Comparison of ENCODE assay signal across 8 cellular contexts in the genomic region with DNA sequence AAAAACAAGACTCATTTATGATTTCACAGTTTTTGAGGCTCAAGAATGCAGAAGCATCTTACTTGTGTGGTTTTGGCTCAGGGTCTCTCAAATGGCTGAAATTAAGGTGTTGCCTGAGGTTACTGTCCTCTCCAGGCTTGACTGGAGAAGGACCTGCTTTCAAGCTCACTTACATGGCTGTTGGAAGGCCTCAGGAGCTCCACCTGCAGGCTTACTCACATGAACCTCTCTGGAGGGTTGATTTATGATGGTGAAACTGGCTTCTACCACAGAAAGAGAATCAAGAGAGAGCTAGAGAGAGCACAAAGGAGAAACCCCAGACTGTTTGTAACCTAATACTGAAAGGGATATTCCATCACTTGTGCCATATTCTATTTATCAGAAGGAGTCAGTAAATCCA. TPM values are rescaled to one million over a fixed set of nuclear protein-coding genes. Genes with fewer than 3 reads are reported as not detected.
A peak's percentile ranks its signal among the peaks of the same experiment; 100 is the strongest.
DNase-seq lines count a peak whose midpoint lies in the region; ATAC-seq and TF ChIP-seq lines count a peak whose summit lies in the region.

No MANE protein-coding gene starts in this region.

- intact Hi-C loops in cardiac septum (cut with DNase I) = no loop called here

- H3K27ac ChIP-seq in C4-2B = no peak overlapping the region

- peak; percentile 49 for TF ChIP-seq CTCF in C4-2B (conservative IDR thresholded peaks at IDR 0.05)
- TF ChIP-seq CTCF in LNCAP (IDR thresholded peaks at IDR 0.05) = peak; percentile 26; the same call in 1 of the 2 replicates
- TF ChIP-seq CTCF in choroid plexus epithelial cell (conservative IDR thresholded peaks at IDR 0.05; ENCODE audit: low read depth, low read length) = peak; percentile 89

- peak; percentile 89 for DNase-seq in choroid plexus epithelial cell (ENCODE audit: low read depth)
- no peak for DNase-seq in NCI-H1694 treated with DMSO at 0.1 percent for 48 hours (lab: John Stamatoyannopoulos, UW)
- DNase-seq in hypothalamus (lab: John Stamatoyannopoulos, UW) = no peak
- no peak for DNase-seq in cardiac septum (ENCODE audit: low spot score)

- H3K4me3 ChIP-seq in choroid plexus epithelial cell (ENCODE audit: low read depth, low read length) = no peak overlapping the region

- ATAC-seq in GM19043 (IDR thresholded peaks at IDR 0.05; ENCODE audit: low read depth, unreplicated experiment) (peak; percentile 47), HG03045 (IDR thresholded peaks at IDR 0.05; ENCODE audit: unreplicated experiment) (no peak)

RNA-seq across cellular contexts. Expression of gene KCNK2, which starts 6.2 kb away (rescaled TPM):
- 0.11 TPM for total RNA-seq in cardiac septum

Comparison
In these comparisons a context has a peak if more than half of its experiments do, and no peak if none do; other contexts are left out.
1. CTCF ChIP-seq: peak in every context shown above with its lines; median percentile 89 in choroid plexus epithelial cell; 49 in C4-2B; 26 in LNCAP.